In the genomic region with DNA sequence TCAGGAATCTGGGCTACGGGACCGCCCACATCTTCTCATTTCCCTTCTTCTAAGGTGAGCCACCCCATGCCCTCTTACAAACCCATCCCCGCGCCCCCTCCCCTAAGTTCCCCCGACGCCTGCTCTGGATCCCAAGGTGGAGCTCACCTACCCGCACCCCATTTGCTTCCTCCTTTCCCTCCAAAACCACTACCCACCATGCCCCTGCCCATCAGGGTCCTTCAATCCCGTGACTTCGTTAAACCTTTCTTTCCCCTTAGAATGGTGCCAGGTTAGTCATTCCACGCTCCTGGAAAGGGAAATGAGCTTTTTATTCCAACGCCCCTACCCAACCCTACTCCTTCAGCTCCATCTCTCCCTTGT, we compare ENCODE assay signal across 8 cellular contexts.
DNase-seq lines count a peak whose midpoint lies in the region; ATAC-seq and TF ChIP-seq lines count a peak whose summit lies in the region.

No MANE protein-coding gene starts in this region.

- intact Hi-C loops in head of caudate nucleus (cut with DNase I) = no loop called here

- ATAC-seq in HG03039 (IDR thresholded peaks at IDR 0.05; ENCODE audit: unreplicated experiment) (no peak), GM18519 (IDR thresholded peaks at IDR 0.05; ENCODE audit: low FRiP score, unreplicated experiment) (no peak)

- DNase-seq in GM12865 (ENCODE audit: low read depth) (no peak), foreskin fibroblast (no peak), skeletal muscle cell (ENCODE audit: low read depth) (no peak), iPS-NIHi11 (ENCODE audit: low spot score) (no peak), head of caudate nucleus (no peak)

- TF ChIP-seq CTCF in GM12865 (IDR thresholded peaks at IDR 0.05; ENCODE audit: insufficient read depth, low read depth, low read length, missing control alignments) = no peak
- TF ChIP-seq CTCF in WI38 (IDR thresholded peaks at IDR 0.05; ENCODE audit: low read depth, low read length) = no peak
- TF ChIP-seq CTCF in foreskin fibroblast (IDR thresholded peaks at IDR 0.05; ENCODE audit: low read depth, low read length) = no peak

- H3K4me3 ChIP-seq in GM12865 (ENCODE audit: low read depth, low read length) (peak overlapping the region; percentile 86), WI38 (ENCODE audit: low read depth, low read length) (peak overlapping the region; percentile 76), foreskin fibroblast (ENCODE audit: low read depth in 1 of 2, low read length in 2 of 2) (peak overlapping the region; percentile 73 to 75), skeletal muscle cell (ENCODE audit: low read depth, low read length) (peak overlapping the region; percentile 88)
